16 cellular contexts compared by ENCODE assay signal in genomic region chr19:43507880-43508279, GRCh38.
"Had no signal": no experiment of that assay in that cellular context is flagged by ENCODE, and none has a peak within 500 bp of the region (broad histone marks: within the 10 kb centered on the region; RNA-seq: fewer than 3 reads in every experiment).

No MANE protein-coding gene starts in this region.

- DNase-seq: activated CD4-positive, alpha-beta T cell treated with anti-CD3 and anti-CD28 coated beads, Interleukin-2, amount 50 U/mL, for 1 hour; activated CD4-positive, CD25-positive, alpha-beta regulatory T cell; activated CD8-positive, alpha-beta memory T cell treated with anti-CD3 and anti-CD28 coated beads for 24 hours; activated naive CD4-positive, alpha-beta T cell treated with anti-CD3 and anti-CD28 coated beads for 36 hours; erythroblast; left colon; lower lobe of right lung; stimulated activated CD4-positive, alpha-beta T cell treated with anti-CD3 and anti-CD28 coated beads, Interleukin-12 subunit alpha, Interleukin-12 subunit beta, amount 100 ng/mL, for 4 hours; stimulated activated CD4-positive, alpha-beta T cell treated with anti-CD3 and anti-CD28 coated beads, Interleukin-2, amount 100 ng/mL, for 24 hours had no signal

- H3K4me3 Mint-ChIP-seq: activated naive CD4-positive, alpha-beta T cell treated with anti-CD3 and anti-CD28 coated beads for 36 hours had no signal

- FAIRE-seq: colon, islet of Langerhans had no signal

- H3K27ac Mint-ChIP-seq: activated naive CD4-positive, alpha-beta T cell treated with anti-CD3 and anti-CD28 coated beads for 36 hours; activated T-helper 2 cell treated with anti-CD3 and anti-CD28 coated beads, Interferon-gamma antibody, Interleukin-2, Interleukin-4, amounts not matched to agents 10 μg/mL and 5 μg/mL and 100 μg/mL, durations not matched to agents 14 hours and 24 hours and 36 hours had no signal

- H3K36me3 ChIP-seq: cardiac muscle cell, prostate gland had no signal

- H3K9me3 ChIP-seq: lower lobe of right lung, prostate gland, thoracic aorta had no signal

- H3K27ac ChIP-seq: cardiac muscle cell, lower lobe of right lung, prostate gland, thoracic aorta had no signal

- H3K27me3 ChIP-seq: cardiac muscle cell had no signal

- H3K9me3 Mint-ChIP-seq: activated naive CD4-positive, alpha-beta T cell treated with anti-CD3 and anti-CD28 coated beads for 36 hours; activated T-helper 2 cell treated with anti-CD3 and anti-CD28 coated beads, Interferon-gamma antibody, Interleukin-2, Interleukin-4, amounts not matched to agents 10 μg/mL and 5 μg/mL and 100 μg/mL, durations not matched to agents 14 hours and 24 hours and 36 hours had no signal

- ATAC-seq: left colon, lower lobe of right lung, sciatic nerve had no signal

- H3K4me3 ChIP-seq: cardiac muscle cell, lower lobe of right lung, prostate gland, thoracic aorta had no signal
